Comparison of ENCODE assay signal across 1 cellular context in the genomic region with DNA sequence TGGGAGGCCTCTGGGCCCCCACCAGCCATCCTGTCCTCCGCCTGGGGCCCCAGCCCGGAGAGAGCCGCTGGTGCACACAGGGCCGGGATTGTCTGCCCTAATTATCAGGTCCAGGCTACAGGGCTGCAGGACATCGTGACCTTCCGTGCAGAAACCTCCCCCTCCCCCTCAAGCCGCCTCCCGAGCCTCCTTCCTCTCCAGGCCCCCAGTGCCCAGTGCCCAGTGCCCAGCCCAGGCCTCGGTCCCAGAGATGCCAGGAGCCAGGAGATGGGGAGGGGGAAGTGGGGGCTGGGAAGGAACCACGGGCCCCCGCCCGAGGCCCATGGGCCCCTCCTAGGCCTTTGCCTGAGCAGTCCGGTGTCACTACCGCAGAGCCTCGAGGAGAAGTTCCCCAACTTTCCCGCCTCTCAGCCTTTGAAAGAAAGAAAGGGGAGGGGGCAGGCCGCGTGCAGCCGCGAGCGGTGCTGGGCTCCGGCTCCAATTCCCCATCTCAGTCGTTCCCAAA.
TF ChIP-seq lines count a peak whose summit lies in the region.

No MANE protein-coding gene starts in this region.

TF ChIP-seq in HepG2, 621 proteins besides CTCF, POLR2A, EP300 and RAD21 (continued from another document and continues in another):
- TF ChIP-seq ZNF800 (CRISPR knock-in tag; IDR thresholded peaks at IDR 0.05) (no peak), PRPF4 (IDR thresholded peaks at IDR 0.05; ENCODE audit: low read depth, low read length, poor library complexity, severe bottlenecking) (peak; percentile 13), ZNF746 (CRISPR knock-in tag; IDR thresholded peaks at IDR 0.05) (peak; percentile 18; the same call in 1 of the 2 replicates), AGO2 (optimal IDR thresholded peaks at IDR 0.05; ENCODE audit: low read depth, low read length) (peak; percentile 85), ZNF878 (CRISPR knock-in tag; IDR thresholded peaks at IDR 0.05) (0 out of 2 replicates have a peak, but pooled peaks have one; percentile 48), ZNF773 (CRISPR knock-in tag; IDR thresholded peaks at IDR 0.05; ENCODE audit: borderline replicate concordance) (peak; percentile 30; the same call in 1 of the 2 replicates), ZNF280B (CRISPR knock-in tag; IDR thresholded peaks at IDR 0.05; ENCODE audit: borderline replicate concordance) (peak; percentile 57; the same call in 1 of the 2 replicates), SKIL (CRISPR knock-in tag; IDR thresholded peaks at IDR 0.05; ENCODE audit: borderline replicate concordance) (peak; percentile 9; the same call in 1 of the 2 replicates), MIXL1 (CRISPR knock-in tag; IDR thresholded peaks at IDR 0.05) (peak; percentile 9; the same call in 1 of the 2 replicates), ZNF564 (CRISPR knock-in tag; IDR thresholded peaks at IDR 0.05) (peak; percentile 57), YEATS2 (CRISPR knock-in tag; IDR thresholded peaks at IDR 0.05; ENCODE audit: borderline replicate concordance) (no peak), EEA1 (CRISPR knock-in tag; IDR thresholded peaks at IDR 0.05; ENCODE audit: borderline replicate concordance) (0 out of 2 replicates have a peak, but pooled peaks have one; percentile 23), SIN3A (IDR thresholded peaks at IDR 0.05; ENCODE audit: borderline replicate concordance, low read depth, low read length) (0 out of 2 replicates have a peak, but pooled peaks have one; percentile 32), CC2D1A (CRISPR knock-in tag; IDR thresholded peaks at IDR 0.05) (no peak), KDM2A (CRISPR knock-in tag; IDR thresholded peaks at IDR 0.05; ENCODE audit: borderline replicate concordance, low read depth) (no peak), ZEB1 (IDR thresholded peaks at IDR 0.05; ENCODE audit: insufficient replicate concordance, low read depth) (peak; percentile 4), ZBTB43 (CRISPR knock-in tag; conservative IDR thresholded peaks at IDR 0.05) (no peak; the same call in 1 of the 2 replicates), CSRNP1 (CRISPR knock-in tag; IDR thresholded peaks at IDR 0.05) (0 out of 2 replicates have a peak, but pooled peaks have one; percentile 3), ZSCAN22 (CRISPR knock-in tag; IDR thresholded peaks at IDR 0.05) (0 out of 2 replicates have a peak, but pooled peaks have one; percentile 28), ZBTB2 (CRISPR knock-in tag; IDR thresholded peaks at IDR 0.05; ENCODE audit: low read depth) (peak; percentile 23; the same call in 1 of the 2 replicates), NONO (IDR thresholded peaks at IDR 0.05) (no peak), NONO (CRISPR knock-in tag; conservative IDR thresholded peaks at IDR 0.05) (0 out of 2 replicates have a peak, but pooled peaks have one; percentile 18), ZNF687 (CRISPR knock-in tag; IDR thresholded peaks at IDR 0.05) (peak; percentile 88)
- TF ChIP-seq, protein P1, sequence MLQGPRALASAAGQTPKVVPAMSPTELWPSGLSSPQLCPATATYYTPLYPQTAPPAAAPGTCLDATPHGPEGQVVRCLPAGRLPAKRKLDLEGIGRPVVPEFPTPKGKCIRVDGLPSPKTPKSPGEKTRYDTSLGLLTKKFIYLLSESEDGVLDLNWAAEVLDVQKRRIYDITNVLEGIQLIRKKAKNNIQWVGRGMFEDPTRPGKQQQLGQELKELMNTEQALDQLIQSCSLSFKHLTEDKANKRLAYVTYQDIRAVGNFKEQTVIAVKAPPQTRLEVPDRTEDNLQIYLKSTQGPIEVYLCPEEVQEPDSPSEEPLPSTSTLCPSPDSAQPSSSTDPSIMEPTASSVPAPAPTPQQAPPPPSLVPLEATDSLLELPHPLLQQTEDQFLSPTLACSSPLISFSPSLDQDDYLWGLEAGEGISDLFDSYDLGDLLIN (CRISPR knock-in tag; IDR thresholded peaks at IDR 0.05; ENCODE audit: borderline replicate concordance), result no peak
- TF ChIP-seq, protein P2, sequence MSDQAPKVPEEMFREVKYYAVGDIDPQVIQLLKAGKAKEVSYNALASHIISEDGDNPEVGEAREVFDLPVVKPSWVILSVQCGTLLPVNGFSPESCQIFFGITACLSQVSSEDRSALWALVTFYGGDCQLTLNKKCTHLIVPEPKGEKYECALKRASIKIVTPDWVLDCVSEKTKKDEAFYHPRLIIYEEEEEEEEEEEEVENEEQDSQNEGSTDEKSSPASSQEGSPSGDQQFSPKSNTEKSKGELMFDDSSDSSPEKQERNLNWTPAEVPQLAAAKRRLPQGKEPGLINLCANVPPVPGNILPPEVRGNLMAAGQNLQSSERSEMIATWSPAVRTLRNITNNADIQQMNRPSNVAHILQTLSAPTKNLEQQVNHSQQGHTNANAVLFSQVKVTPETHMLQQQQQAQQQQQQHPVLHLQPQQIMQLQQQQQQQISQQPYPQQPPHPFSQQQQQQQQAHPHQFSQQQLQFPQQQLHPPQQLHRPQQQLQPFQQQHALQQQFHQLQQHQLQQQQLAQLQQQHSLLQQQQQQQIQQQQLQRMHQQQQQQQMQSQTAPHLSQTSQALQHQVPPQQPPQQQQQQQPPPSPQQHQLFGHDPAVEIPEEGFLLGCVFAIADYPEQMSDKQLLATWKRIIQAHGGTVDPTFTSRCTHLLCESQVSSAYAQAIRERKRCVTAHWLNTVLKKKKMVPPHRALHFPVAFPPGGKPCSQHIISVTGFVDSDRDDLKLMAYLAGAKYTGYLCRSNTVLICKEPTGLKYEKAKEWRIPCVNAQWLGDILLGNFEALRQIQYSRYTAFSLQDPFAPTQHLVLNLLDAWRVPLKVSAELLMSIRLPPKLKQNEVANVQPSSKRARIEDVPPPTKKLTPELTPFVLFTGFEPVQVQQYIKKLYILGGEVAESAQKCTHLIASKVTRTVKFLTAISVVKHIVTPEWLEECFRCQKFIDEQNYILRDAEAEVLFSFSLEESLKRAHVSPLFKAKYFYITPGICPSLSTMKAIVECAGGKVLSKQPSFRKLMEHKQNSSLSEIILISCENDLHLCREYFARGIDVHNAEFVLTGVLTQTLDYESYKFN (CRISPR knock-in tag; conservative IDR thresholded peaks at IDR 0.05), result peak; percentile 46; the same call in 1 of the 2 replicates
- TF ChIP-seq, protein P3, sequence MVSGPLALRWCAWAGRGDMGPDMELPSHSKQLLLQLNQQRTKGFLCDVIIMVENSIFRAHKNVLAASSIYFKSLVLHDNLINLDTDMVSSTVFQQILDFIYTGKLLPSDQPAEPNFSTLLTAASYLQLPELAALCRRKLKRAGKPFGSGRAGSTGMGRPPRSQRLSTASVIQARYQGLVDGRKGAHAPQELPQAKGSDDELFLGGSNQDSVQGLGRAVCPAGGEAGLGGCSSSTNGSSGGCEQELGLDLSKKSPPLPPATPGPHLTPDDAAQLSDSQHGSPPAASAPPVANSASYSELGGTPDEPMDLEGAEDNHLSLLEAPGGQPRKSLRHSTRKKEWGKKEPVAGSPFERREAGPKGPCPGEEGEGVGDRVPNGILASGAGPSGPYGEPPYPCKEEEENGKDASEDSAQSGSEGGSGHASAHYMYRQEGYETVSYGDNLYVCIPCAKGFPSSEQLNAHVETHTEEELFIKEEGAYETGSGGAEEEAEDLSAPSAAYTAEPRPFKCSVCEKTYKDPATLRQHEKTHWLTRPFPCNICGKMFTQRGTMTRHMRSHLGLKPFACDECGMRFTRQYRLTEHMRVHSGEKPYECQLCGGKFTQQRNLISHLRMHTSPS (CRISPR knock-in tag; IDR thresholded peaks at IDR 0.05; ENCODE audit: low read depth), result peak; percentile 97
